8 cellular contexts compared by ENCODE assay signal in genomic region chr5:111513175-111513520, GRCh38. TPM values are rescaled to one million over a fixed set of nuclear protein-coding genes. Genes with fewer than 3 reads are reported as not detected.
DNase-seq lines count a peak whose midpoint lies in the region.

No MANE protein-coding gene starts in this region.

- H3K9ac ChIP-seq in stomach smooth muscle (ENCODE audit: low read length in 2 of 2): peak overlapping the region; percentile 50 to 72

- no peaks in the 10 kb centered on the region for H3K36me3 ChIP-seq in stomach smooth muscle (ENCODE audit: control insufficient read depth in 2 of 2, insufficient read depth in 2 of 2, low read length in 2 of 2)

- H3K4me1 ChIP-seq in stomach smooth muscle (ENCODE audit: control insufficient read depth, insufficient read depth, low read length): peaks cover 4% of the 10 kb centered on the region

- peak overlapping the region; percentile 94 for H3K27ac Mint-ChIP-seq in activated CD4-positive, alpha-beta memory T cell treated with anti-CD3 and anti-CD28 coated beads for 36 hours

- peaks cover 29% of the 10 kb centered on the region for H3K4me1 Mint-ChIP-seq in activated CD4-positive, alpha-beta memory T cell treated with anti-CD3 and anti-CD28 coated beads for 36 hours (ENCODE audit: low read depth)

- H3K4me3 ChIP-seq in iPS-11a (ENCODE audit: low read depth, low read length) (peak overlapping the region; percentile 49), stomach smooth muscle (ENCODE audit: low read length in 2 of 2) (peak overlapping the region; percentile 89 to 98)

- intact Hi-C loops in activated CD4-positive, alpha-beta memory T cell treated with anti-CD3 and anti-CD28 coated beads for 36 hours (cut with micrococcal nuclease): loop anchor here (1.0 to 5.0 kb wide), 5 partner anchors 17 to 1824 kb away; partner anchors contain the start of genes MAN2A1 and SLC25A46

- peak; percentile 60 for DNase-seq in NCI-H2227 treated with DMSO at 0.1 percent for 48 hours (lab: John Stamatoyannopoulos, UW)
- DNase-seq in NCI-H2227 (lab: John Stamatoyannopoulos, UW; ENCODE audit: unreplicated experiment): no peak
- DNase-seq in activated CD4-positive, alpha-beta memory T cell treated with anti-CD3 and anti-CD28 coated beads for 36 hours: no peak
- DNase-seq in NCI-H226: no peak
- DNase-seq in A172 (ENCODE audit: low spot score): no peak
- no peak for DNase-seq in putamen (ENCODE audit: low spot score)

- CTCF ChIA-PET in activated CD4-positive, alpha-beta memory T cell treated with anti-CD3 and anti-CD28 coated beads for 36 hours (lab: Charles Lee): interaction anchor here (3.0 kb wide), 1 partner anchor 19 kb away, joined by 20 read pairs; no protein-coding TSS in a partner anchor

- peak overlapping the region; percentile 88 for H3K4me3 Mint-ChIP-seq in activated CD4-positive, alpha-beta memory T cell treated with anti-CD3 and anti-CD28 coated beads for 36 hours

- no peaks in the 10 kb centered on the region for H3K9me3 Mint-ChIP-seq in activated CD4-positive, alpha-beta memory T cell treated with anti-CD3 and anti-CD28 coated beads for 36 hours

- peaks cover 3% of the 10 kb centered on the region for H3K36me3 Mint-ChIP-seq in activated CD4-positive, alpha-beta memory T cell treated with anti-CD3 and anti-CD28 coated beads for 36 hours

- POLR2A ChIA-PET in activated CD4-positive, alpha-beta memory T cell treated with anti-CD3 and anti-CD28 coated beads for 36 hours (lab: Charles Lee): no interaction called here

- H3K27ac ChIP-seq in stomach smooth muscle (ENCODE audit: low read length): no peak overlapping the region

- H3K27me3 Mint-ChIP-seq in activated CD4-positive, alpha-beta memory T cell treated with anti-CD3 and anti-CD28 coated beads for 36 hours: no peaks in the 10 kb centered on the region

- H3K9me3 ChIP-seq in stomach smooth muscle (ENCODE audit: control insufficient read depth in 2 of 2, low read length in 2 of 2): no peaks in the 10 kb centered on the region

- no peaks in the 10 kb centered on the region for H3K27me3 ChIP-seq in stomach smooth muscle (ENCODE audit: control insufficient read depth in 1 of 2, insufficient read depth in 2 of 2, low read length in 2 of 2)

RNA-seq across cellular contexts. Expression of gene STARD4, which starts 0.8 kb away (rescaled TPM):
- total RNA-seq in activated CD4-positive, alpha-beta memory T cell treated with anti-CD3 and anti-CD28 coated beads for 36 hours: 10 to 100 TPM; 49.5 to 49.9 TPM
- total RNA-seq in A172 (2014; rRNA removed; shearing (Covaris generic)): 30.4 and 36.9 TPM in 2 replicates
